Comparison of ENCODE assay signal across 9 cellular contexts in genomic region chr5:93899026-93899600, GRCh38.
DNase-seq lines count a peak whose midpoint lies in the region; ATAC-seq and TF ChIP-seq lines count a peak whose summit lies in the region.
"Had no signal": no experiment of that assay in that cellular context is flagged by ENCODE, and none has a peak within 500 bp of the region (broad histone marks: within the 10 kb centered on the region; RNA-seq: fewer than 3 reads in every experiment).

No MANE protein-coding gene starts in this region.

- intact Hi-C loops in vagina (cut with DNase I) = no loop called here

- no peaks in the 10 kb centered on the region for H3K27me3 Mint-ChIP-seq in activated naive CD8-positive, alpha-beta T cell treated with anti-CD3 and anti-CD28 coated beads for 36 hours

- DNase-seq in GM23248 (peak; percentile 18), NCI-H2227 treated with DMSO at 0.1 percent for 48 hours (lab: John Stamatoyannopoulos, UW) (peak; percentile 41), iPS-NIHi7 (ENCODE audit: extremely low spot score) (peak; percentile 12), vagina (ENCODE audit: extremely low spot score in 2 of 2) (no peak), kidney glomerular epithelial cell (lab: John Stamatoyannopoulos, UW) (no peak)
- no peak for DNase-seq in activated naive CD8-positive, alpha-beta T cell treated with anti-CD3 and anti-CD28 coated beads for 36 hours

- H3K4me1 ChIP-seq in GM23248 (ENCODE audit: insufficient read depth) = no peaks in the 10 kb centered on the region
- no peaks in the 10 kb centered on the region for H3K4me1 ChIP-seq in vagina
- H3K4me1 ChIP-seq: SJSA1 had no signal

- no peak overlapping the region for H3K4me3 ChIP-seq in GM23248
- no peak overlapping the region for H3K4me3 ChIP-seq in vagina
- H3K4me3 ChIP-seq: SJSA1 had no signal

- H2AFZ ChIP-seq in GM23248 = no peak overlapping the region

- no peak for TF ChIP-seq POLR2A in vagina (IDR thresholded peaks at IDR 0.05)

- H3K9me2 ChIP-seq in GM23248 (ENCODE audit: insufficient read depth) = no peaks in the 10 kb centered on the region

- no peak overlapping the region for H3K27ac Mint-ChIP-seq in activated naive CD8-positive, alpha-beta T cell treated with anti-CD3 and anti-CD28 coated beads for 36 hours

- peaks cover 2% of the 10 kb centered on the region for H3K36me3 Mint-ChIP-seq in activated naive CD8-positive, alpha-beta T cell treated with anti-CD3 and anti-CD28 coated beads for 36 hours

- H3K9me3 ChIP-seq in GM23248 (ENCODE audit: low read depth) (no peaks in the 10 kb centered on the region), vagina (no peaks in the 10 kb centered on the region)
- H3K9me3 ChIP-seq: SJSA1 had no signal

- no peaks in the 10 kb centered on the region for H3K79me2 ChIP-seq in GM23248 (ENCODE audit: insufficient read depth)

- H3K4me2 ChIP-seq in GM23248 (ENCODE audit: unreplicated experiment) = no peak overlapping the region

- peak; percentile 45 for TF ChIP-seq CTCF in GM12873 (IDR thresholded peaks at IDR 0.05; ENCODE audit: insufficient read depth, low read depth, low read length, missing control alignments)
- TF ChIP-seq CTCF in vagina (IDR thresholded peaks at IDR 0.05) = peak in 1 of 3 experiments; percentile 12

- H3K4me3 Mint-ChIP-seq in activated naive CD8-positive, alpha-beta T cell treated with anti-CD3 and anti-CD28 coated beads for 36 hours = no peak overlapping the region

- H3K9ac ChIP-seq in GM23248 = no peak overlapping the region

- H3K4me1 Mint-ChIP-seq in activated naive CD8-positive, alpha-beta T cell treated with anti-CD3 and anti-CD28 coated beads for 36 hours = no peaks in the 10 kb centered on the region

- no peaks in the 10 kb centered on the region for H4K20me1 ChIP-seq in GM23248 (ENCODE audit: insufficient read depth)

- H3K27me3 ChIP-seq in GM23248 (replicated peaks; ENCODE audit: insufficient read depth) (no peaks in the 10 kb centered on the region), vagina (no peaks in the 10 kb centered on the region)
- H3K27me3 ChIP-seq: SJSA1 had no signal

- 95 to 96% methylated on average over 1 of the region's 1 CpG for WGBS in GM23248 (ENCODE audit: low coverage in 1 of 2, low lambda C conversion rate in 2 of 2, missing lambda C conversion rate in 2 of 2), 2 experiments

- no peaks in the 10 kb centered on the region for H3K9me3 Mint-ChIP-seq in activated naive CD8-positive, alpha-beta T cell treated with anti-CD3 and anti-CD28 coated beads for 36 hours

- ATAC-seq in HG02588 (IDR thresholded peaks at IDR 0.05; ENCODE audit: unreplicated experiment) = no peak

- in situ Hi-C loops in GM23248 (cut with MboI) = no loop called here

- H3F3A ChIP-seq in GM23248 (ENCODE audit: insufficient read depth) = no peaks in the 10 kb centered on the region

- H3K36me3 ChIP-seq in GM23248 (ENCODE audit: low read depth) (no peaks in the 10 kb centered on the region), vagina (no peaks in the 10 kb centered on the region)
- H3K36me3 ChIP-seq: SJSA1 had no signal

- no peak overlapping the region for H3K27ac ChIP-seq in GM23248
- no peak overlapping the region for H3K27ac ChIP-seq in vagina
- H3K27ac ChIP-seq: SJSA1 had no signal

Comparison
In these comparisons a context has a peak if more than half of its experiments do, and no peak if none do; other contexts are left out.
1. DNase-seq: peak in GM23248 (single experiment), NCI-H2227 treated with DMSO at 0.1 percent for 48 hours (single experiment) and iPS-NIHi7 (single experiment); none in activated naive CD8-positive, alpha-beta T cell treated with anti-CD3 and anti-CD28 coated beads for 36 hours (single experiment), vagina (0 of 2) and kidney glomerular epithelial cell (single experiment).